Comparison of ENCODE assay signal across 9 cellular contexts in genomic region chr9:34647651-34648050, GRCh38. TPM values are rescaled to one million over a fixed set of nuclear protein-coding genes. Genes with fewer than 3 reads are reported as not detected.
A peak's percentile ranks its signal among the peaks of the same experiment; 100 is the strongest.
DNase-seq lines count a peak whose midpoint lies in the region; ATAC-seq and TF ChIP-seq lines count a peak whose summit lies in the region.
"Had no signal": no experiment of that assay in that cellular context is flagged by ENCODE, and none has a peak within 500 bp of the region (broad histone marks: within the 10 kb centered on the region; RNA-seq: fewer than 3 reads in every experiment).

No MANE protein-coding gene starts in this region.

- H3K9me3 Mint-ChIP-seq in naive thymus-derived CD4-positive, alpha-beta T cell: no peaks in the 10 kb centered on the region

- TF ChIP-seq POLR2A in thyroid gland (IDR thresholded peaks at IDR 0.05): no peak

- peak overlapping the region; percentile 86 to 94 (median 90) for H3K27ac Mint-ChIP-seq in naive thymus-derived CD4-positive, alpha-beta T cell

- H3K27me3 ChIP-seq in naive thymus-derived CD4-positive, alpha-beta T cell (ENCODE audit: control insufficient read depth in 2 of 2, insufficient read depth in 2 of 2, low read length in 2 of 2): no peaks in the 10 kb centered on the region
- no peaks in the 10 kb centered on the region for H3K27me3 ChIP-seq in thyroid gland

- POLR2A ChIA-PET in naive thymus-derived CD4-positive, alpha-beta T cell (lab: Charles Lee): interaction anchor here (0.6 to 5.9 kb wide), 8 partner anchors 7 to 1084 kb away, joined by 3 to 87 read pairs (median 6); partner anchors contain the start of genes CCL27, SIGMAR1 and TLN1

- TF ChIP-seq CTCF in AG10803 (conservative IDR thresholded peaks at IDR 0.05; ENCODE audit: low read length): no peak
- TF ChIP-seq CTCF in LNCaP clone FGC (IDR thresholded peaks at IDR 0.05; ENCODE audit: control insufficient read depth, extremely low read depth, insufficient read depth): no peak
- TF ChIP-seq CTCF in coronary artery (IDR thresholded peaks at IDR 0.05): no peak
- TF ChIP-seq CTCF in thyroid gland (IDR thresholded peaks at IDR 0.05): no peak

- intact Hi-C loops in naive thymus-derived CD4-positive, alpha-beta T cell (cut with micrococcal nuclease): loop anchor here (2.0 to 5.0 kb wide), 2 partner anchors 35 to 1085 kb away; partner anchors contain the start of genes RPP25L (in 2 of the 2), CREB3 (in 1 of the 2) and TLN1 (in 1 of the 2)
- intact Hi-C loops in thyroid gland (cut with DNase I): no loop called here

- H3K27ac ChIP-seq in coronary artery (peak overlapping the region in 1 of 2 donors; percentile 91), thyroid gland (peak overlapping the region in 1 of 3 donors; percentile 80)
- H3K27ac ChIP-seq in naive thymus-derived CD4-positive, alpha-beta T cell (ENCODE audit: low read depth, low read length): peak overlapping the region; percentile 87

- CTCF ChIA-PET in naive thymus-derived CD4-positive, alpha-beta T cell (lab: Charles Lee): interaction anchor here (1.2 to 7.2 kb wide), 10 partner anchors 10 to 55 kb away, joined by 3 to 50 read pairs (median 10); partner anchors contain the start of genes CCL27, RPP25L and SIGMAR1

- H3K36me3 Mint-ChIP-seq in naive thymus-derived CD4-positive, alpha-beta T cell: peaks cover 6 to 27% (median 9%) of the 10 kb centered on the region in 5 donors

- peaks cover 23 to 25% of the 10 kb centered on the region in 2 donors for H3K4me1 ChIP-seq in naive thymus-derived CD4-positive, alpha-beta T cell (ENCODE audit: control insufficient read depth in 2 of 2, insufficient read depth in 2 of 2, low read length in 2 of 2)
- H3K4me1 ChIP-seq in thyroid gland: peaks cover 32 to 41% of the 10 kb centered on the region in 2 donors

- peaks cover 25 to 59% (median 42%) of the 10 kb centered on the region in 7 donors for H3K4me1 Mint-ChIP-seq in naive thymus-derived CD4-positive, alpha-beta T cell

- 61 to 72% methylated on average over 9 to 10 of the region's 10 CpGs for WGBS in thyroid gland, 2 donors

- no peaks in the 10 kb centered on the region for H3K9me3 ChIP-seq in naive thymus-derived CD4-positive, alpha-beta T cell (ENCODE audit: control insufficient read depth in 2 of 3, low read length in 3 of 3)
- H3K9me3 ChIP-seq in thyroid gland: no peaks in the 10 kb centered on the region

- ATAC-seq in naive thymus-derived CD4-positive, alpha-beta T cell: no peak

- H3K36me3 ChIP-seq in naive thymus-derived CD4-positive, alpha-beta T cell (ENCODE audit: control insufficient read depth in 2 of 3, insufficient read depth in 3 of 3, low read length in 3 of 3): peaks cover 13 to 42% (median 15%) of the 10 kb centered on the region in 3 experiments
- H3K36me3 ChIP-seq in thyroid gland: peaks cover 7 to 14% of the 10 kb centered on the region in 2 donors

- DNase-seq in AG10803 (ENCODE audit: low read depth) (no peak), LNCaP clone FGC (ENCODE audit: low read depth) (no peak), coronary artery (ENCODE audit: low spot score) (no peak), T-helper 9 cell (no peak), SIG-M5 treated with dmso at 0.1 percent for 504 hours (lab: John Stamatoyannopoulos, UW; ENCODE audit: unreplicated experiment) (no peak), thyroid gland (no peak)
- DNase-seq in naive thymus-derived CD4-positive, alpha-beta T cell: no peak
- DNase-seq in activated CD4-positive, CD25-positive, alpha-beta regulatory T cell treated with anti-CD3 and anti-CD28 coated beads, Interleukin-2, amount 50 U/mL, for 72 hours: no peak
- DNase-seq: NCI-H526 had no signal

- H3K27me3 Mint-ChIP-seq in naive thymus-derived CD4-positive, alpha-beta T cell: no peaks in the 10 kb centered on the region

- H3K4me3 ChIP-seq in AG10803 (ENCODE audit: low read length) (peak overlapping the region; percentile 88), LNCaP clone FGC (ENCODE audit: low read depth, low read length) (peak overlapping the region; percentile 71), coronary artery (peak overlapping the region; percentile 83), thyroid gland (replicated peaks in 1 of 3) (peak overlapping the region in 1 of 3 donors; percentile 66)
- peak overlapping the region; percentile 90 for H3K4me3 ChIP-seq in naive thymus-derived CD4-positive, alpha-beta T cell (ENCODE audit: low read length)

- peak overlapping the region; percentile 82 to 96 (median 92) for H3K4me3 Mint-ChIP-seq in naive thymus-derived CD4-positive, alpha-beta T cell

RNA-seq across cellular contexts. Expression of gene GALT, which starts 1.2 kb away (rescaled TPM):
- 100 to 1,000 TPM; 126 to 217 (median 162) TPM for total RNA-seq in naive thymus-derived CD4-positive, alpha-beta T cell
- polyA plus RNA-seq in naive thymus-derived CD4-positive, alpha-beta T cell: 10 to 100 TPM; 57.6 to 59.1 TPM
- 10 to 100 TPM; 48.7 to 76.5 (median 57.1) TPM for total RNA-seq in thyroid gland

RNA-seq across cellular contexts. Expression of gene IL11RA, which starts 4.3 kb away (rescaled TPM):
- 100 to 1,000 TPM in 4 of 5 experiments, 10 to 100 TPM in 1; 81.7 to 185 (median 144) TPM for total RNA-seq in naive thymus-derived CD4-positive, alpha-beta T cell
- 1 to 10 TPM; 8.5 to 8.6 TPM for polyA plus RNA-seq in naive thymus-derived CD4-positive, alpha-beta T cell
- total RNA-seq in thyroid gland: 10 to 100 TPM; 43.8 to 89.9 (median 56.5) TPM

RNA-seq across cellular contexts. Expression of gene SIGMAR1, which starts 10.1 kb away (rescaled TPM):
- total RNA-seq in naive thymus-derived CD4-positive, alpha-beta T cell: 10 to 100 TPM; 20.7 to 63.8 (median 46.0) TPM
- polyA plus RNA-seq in naive thymus-derived CD4-positive, alpha-beta T cell: 100 to 1,000 TPM in 1 of 2 donors, 10 to 100 TPM in 1; 93.5 to 102 TPM
- total RNA-seq in thyroid gland: 10 to 100 TPM; 48.6 to 89.7 (median 76.6) TPM

RNA-seq across cellular contexts. Expression of gene CCL27, which starts 14.8 kb away (rescaled TPM):
- not detected for total RNA-seq in naive thymus-derived CD4-positive, alpha-beta T cell
- polyA plus RNA-seq in naive thymus-derived CD4-positive, alpha-beta T cell: not detected
- 1 to 10 TPM in 1 of 4 donors, not detected in 3; 1.1 TPM for total RNA-seq in thyroid gland

RNA-seq across cellular contexts. Expression of gene ARID3C, which starts 18.8 kb away (rescaled TPM):
- under 1 TPM in 2 of 5 experiments, not detected in 3; 0.27 to 0.36 TPM for total RNA-seq in naive thymus-derived CD4-positive, alpha-beta T cell
- not detected for polyA plus RNA-seq in naive thymus-derived CD4-positive, alpha-beta T cell
- not detected for total RNA-seq in thyroid gland
